ENCODE assay signal across 9 cellular contexts in genomic region chr3:189267981-189268613, GRCh38.
DNase-seq lines count a peak whose midpoint lies in the region; ATAC-seq and TF ChIP-seq lines count a peak whose summit lies in the region.
"Had no signal": no experiment of that assay in that cellular context is flagged by ENCODE, and none has a peak within 500 bp of the region (broad histone marks: within the 10 kb centered on the region; RNA-seq: fewer than 3 reads in every experiment).

No MANE protein-coding gene starts in this region.

- H3K4me3 Mint-ChIP-seq in activated CD4-positive, alpha-beta T cell treated with anti-CD3 and anti-CD28 coated beads, Interleukin-2, amount 10 ng/mL, durations not matched to agents 24 days and 14 days = no peak overlapping the region

- H3K27ac ChIP-seq in foreskin keratinocyte = peak overlapping the region; percentile 24
- H3K27ac ChIP-seq: SJSA1 had no signal

- H3K27me3 ChIP-seq in foreskin keratinocyte = no peaks in the 10 kb centered on the region
- H3K27me3 ChIP-seq: SJSA1 had no signal

- ATAC-seq in foreskin keratinocyte = peak; percentile 84
- ATAC-seq in GM21576 (IDR thresholded peaks at IDR 0.05; ENCODE audit: unreplicated experiment) = no peak

- peaks cover 9% of the 10 kb centered on the region for H3K4me1 Mint-ChIP-seq in activated CD4-positive, alpha-beta T cell treated with anti-CD3 and anti-CD28 coated beads, Interleukin-2, amount 10 ng/mL, durations not matched to agents 24 days and 14 days

- no peaks in the 10 kb centered on the region for H3K9me3 Mint-ChIP-seq in activated CD4-positive, alpha-beta T cell treated with anti-CD3 and anti-CD28 coated beads, Interleukin-2, amount 10 ng/mL, durations not matched to agents 24 days and 14 days

- intact Hi-C loops in activated CD4-positive, alpha-beta T cell treated with anti-CD3 and anti-CD28 coated beads, Interleukin-2, amount 10 ng/mL, durations not matched to agents 24 days and 14 days (cut with micrococcal nuclease) = loop anchor here (10.0 kb wide), 1 partner anchor 917 kb away; no protein-coding TSS in a partner anchor

- no peak overlapping the region for H3K27ac Mint-ChIP-seq in activated CD4-positive, alpha-beta T cell treated with anti-CD3 and anti-CD28 coated beads, Interleukin-2, amount 10 ng/mL, durations not matched to agents 24 days and 14 days

- H3K27me3 Mint-ChIP-seq in activated CD4-positive, alpha-beta T cell treated with anti-CD3 and anti-CD28 coated beads, Interleukin-2, amount 10 ng/mL, durations not matched to agents 24 days and 14 days = peaks cover 2% of the 10 kb centered on the region

- no peaks in the 10 kb centered on the region for H3K36me3 Mint-ChIP-seq in activated CD4-positive, alpha-beta T cell treated with anti-CD3 and anti-CD28 coated beads, Interleukin-2, amount 10 ng/mL, durations not matched to agents 24 days and 14 days (ENCODE audit: low read depth)

- H3K4me1 ChIP-seq in foreskin keratinocyte = peaks cover 35% of the 10 kb centered on the region

- TF ChIP-seq CTCF in GM12865 (IDR thresholded peaks at IDR 0.05; ENCODE audit: insufficient read depth, low read depth, low read length, missing control alignments) (peak; percentile 6), foreskin keratinocyte (conservative IDR thresholded peaks at IDR 0.05) (peak; percentile 97)

- DNase-seq in A172 (ENCODE audit: low spot score) (peak; percentile 78), GM12865 (ENCODE audit: low read depth) (no peak), RKO (ENCODE audit: low spot score) (peak; percentile 3), foreskin keratinocyte (peak; percentile 98), cerebellum (ENCODE audit: low spot score) (no peak), ureter (ENCODE audit: low spot score) (no peak)
- no peak for DNase-seq in activated CD4-positive, alpha-beta T cell treated with anti-CD3 and anti-CD28 coated beads, Interleukin-2, amount 10 ng/mL, durations not matched to agents 24 days and 14 days

- H3K4me3 ChIP-seq in GM12865 (ENCODE audit: low read depth, low read length) = no peak overlapping the region
- H3K4me3 ChIP-seq: SJSA1 had no signal

Comparison
In these comparisons a context has a peak if more than half of its experiments do, and no peak if none do; other contexts are left out.
1. DNase-seq: peak in A172 (single experiment), RKO (single experiment) and foreskin keratinocyte (2 of 2); none in GM12865 (single experiment), cerebellum (single experiment), activated CD4-positive, alpha-beta T cell treated with anti-CD3 and anti-CD28 coated beads, Interleukin-2, amount 10 ng/mL, durations not matched to agents 24 days and 14 days (single experiment) and ureter (single experiment).